21 cellular contexts compared by ENCODE assay signal in genomic region chr9:37986771-37987258, GRCh38.
A peak's percentile ranks its signal among the peaks of the same experiment; 100 is the strongest.
DNase-seq lines count a peak whose midpoint lies in the region; ATAC-seq and TF ChIP-seq lines count a peak whose summit lies in the region.
"Had no signal": no experiment of that assay in that cellular context is flagged by ENCODE, and none has a peak within 500 bp of the region (broad histone marks: within the 10 kb centered on the region; RNA-seq: fewer than 3 reads in every experiment).

No MANE protein-coding gene starts in this region.

- H3K27ac ChIP-seq in Panc1 (ENCODE audit: low read length) (no peak overlapping the region; the same call in 1 of the 2 replicates), right cardiac atrium (ENCODE audit: low read length) (peak overlapping the region; percentile 63), transverse colon (no peak overlapping the region)
- H3K27ac ChIP-seq: 22Rv1, C4-2B, hepatocyte, PC-9 had no signal

- H3K9me3 ChIP-seq in Panc1 (ENCODE audit: control insufficient read depth, insufficient read depth, low read depth, low read length) (no peaks in the 10 kb centered on the region), right cardiac atrium (ENCODE audit: control insufficient read depth, low read length) (no peaks in the 10 kb centered on the region), transverse colon (no peaks in the 10 kb centered on the region)

- H3K27me3 ChIP-seq in Panc1 (ENCODE audit: control insufficient read depth, insufficient read depth, low read length) (no peaks in the 10 kb centered on the region), right cardiac atrium (ENCODE audit: control insufficient read depth, insufficient read depth) (no peaks in the 10 kb centered on the region), transverse colon (no peaks in the 10 kb centered on the region)
- H3K27me3 ChIP-seq: hepatocyte had no signal

- H3K4me1 ChIP-seq in Panc1 (ENCODE audit: control insufficient read depth, insufficient read depth, low read length) (peaks cover 23% of the 10 kb centered on the region), right cardiac atrium (ENCODE audit: control insufficient read depth, insufficient read depth, low read length) (peaks cover 27% of the 10 kb centered on the region), transverse colon (peaks cover 7 to 13% (median 11%) of the 10 kb centered on the region in 4 donors)

- H3K36me3 ChIP-seq in Panc1 (ENCODE audit: control insufficient read depth, insufficient read depth, low read length) (no peaks in the 10 kb centered on the region; the same call in 1 of the 2 replicates), transverse colon (no peaks in the 10 kb centered on the region)

- no peak for TF ChIP-seq CTCF in Panc1 (IDR thresholded peaks at IDR 0.05)
- no peak for TF ChIP-seq CTCF in transverse colon (IDR thresholded peaks at IDR 0.05)

- DNase-seq in NCI-H1092 treated with DMSO at 0.1 percent for 48 hours (lab: John Stamatoyannopoulos, UW): peak; percentile 38
- no peak for DNase-seq in NCI-H1092 (lab: John Stamatoyannopoulos, UW)
- no peak for DNase-seq in Panc1 (ENCODE audit: low read depth, low spot score)
- no peak for DNase-seq in right cardiac atrium
- DNase-seq in superior temporal gyrus (ENCODE audit: extremely low spot score): peak; percentile 80
- no peak for DNase-seq in NCI-H510A (lab: John Stamatoyannopoulos, UW)
- DNase-seq in activated gamma-delta T cell treated with Interleukin-2 at 50 U/mL for 16 hours: no peak
- DNase-seq in transverse colon: no peak
- DNase-seq: activated CD4-positive, alpha-beta T cell treated with anti-CD3 and anti-CD28 coated beads for 48 hours; activated CD8-positive, alpha-beta memory T cell treated with anti-CD3 and anti-CD28 coated beads, Interleukin-2, amount 50 U/mL, for 4 hours; activated effector memory CD4-positive, alpha-beta T cell treated with Interleukin-2 at 50 U/mL for 16 hours; DMS 273 treated with DMSO at 0.1 percent for 48 hours; endodermal cell; GF-D8; NCI-H1436 treated with DMSO at 0.1 percent for 48 hours; PC-9; SW 1271 had no signal

- in situ Hi-C loops in Panc1 (cut with HindIII; ENCODE audit: low pct_unique_long_range_greater_than_20kb, low sequenced_read_pairs) (no loop called here), transverse colon (cut with MboI; ENCODE audit: low pct_ligation_motif_present in 1 of 4, low pct_unique_long_range_greater_than_20kb in 1 of 4, low sequenced_read_pairs in 3 of 4) (no loop called here)

- no peak for TF ChIP-seq EP300 in transverse colon (IDR thresholded peaks at IDR 0.05; ENCODE audit: low read depth)

- WGBS in right cardiac atrium: 87% methylated on average over 15 of the region's 15 CpGs
- 92 to 93% methylated on average over 2 to 15 of the region's 15 CpGs for WGBS in transverse colon (ENCODE audit: low coverage in 1 of 2), 2 donors

- peak; percentile 24 for ATAC-seq in Panc1
- ATAC-seq in right cardiac atrium: peak in 1 of 2 donors; percentile 9
- ATAC-seq: GM23338 had no signal

- intact Hi-C loops in Panc1 (cut with micrococcal nuclease; ENCODE audit: unreplicated experiment): no loop called here
- intact Hi-C loops in right cardiac atrium (cut with DNase I): loop anchor here in 1 of 4 donors (5.0 kb wide), 1 partner anchor 65 kb away; no protein-coding TSS in a partner anchor
- intact Hi-C loops in transverse colon (cut with DNase I; ENCODE audit: low total_unique reads): no loop called here

- CTCF ChIA-PET in Panc1 (lab: Charles Lee): no interaction called here

- H3K4me3 ChIP-seq in Panc1 (ENCODE audit: low read depth in 2 of 2, low read length in 2 of 2): no peak overlapping the region
- H3K4me3 ChIP-seq in right cardiac atrium (ENCODE audit: low read length): no peak overlapping the region
- no peak overlapping the region for H3K4me3 ChIP-seq in transverse colon
- H3K4me3 ChIP-seq: GM23338, hepatocyte, PC-9 had no signal

- TF ChIP-seq POLR2A in transverse colon (IDR thresholded peaks at IDR 0.05): no peak

- POLR2A ChIA-PET in Panc1 (lab: Charles Lee): no interaction called here

- no TSS peak for BruUV-seq in Panc1 (replicated peaks; lab: Mats Ljungman, UMichigan)

Comparison
In these comparisons a context has a peak if more than half of its experiments do, and no peak if none do; other contexts are left out.
1. DNase-seq: peak in NCI-H1092 treated with DMSO at 0.1 percent for 48 hours (single experiment) and superior temporal gyrus (single experiment); none in NCI-H1092 (single experiment), Panc1 (single experiment), right cardiac atrium (0 of 3), NCI-H510A (single experiment), activated gamma-delta T cell treated with Interleukin-2 at 50 U/mL for 16 hours (single experiment) and transverse colon (single experiment).